ENCODE assay signal across 8 cellular contexts in genomic region chr1:220220699-220221040, GRCh38. TPM values are rescaled to one million over a fixed set of nuclear protein-coding genes. Genes with fewer than 3 reads are reported as not detected.
DNase-seq lines count a peak whose midpoint lies in the region; ATAC-seq and TF ChIP-seq lines count a peak whose summit lies in the region.
"Not testable (repeated sequence)": the region's sequence is repeated elsewhere in the genome, so short reads cannot be mapped to it uniquely, and the experiment has no call there.

No MANE protein-coding gene starts in this region.

- DNase-seq in GM12864 (ENCODE audit: low read depth): peak; percentile 16
- DNase-seq in Karpas-422; progenitor cell of endocrine pancreas (ENCODE audit: low spot score, unreplicated experiment): not testable (repeated sequence)

- H2AFZ ChIP-seq in Karpas-422 (ENCODE audit: low read length): not testable (repeated sequence)

- TF ChIP-seq CTCF in GM12864 (IDR thresholded peaks at IDR 0.05; ENCODE audit: low read depth, low read length, missing control alignments); progenitor cell of endocrine pancreas (IDR thresholded peaks at IDR 0.05; ENCODE audit: unreplicated experiment): not testable (repeated sequence)

- peaks cover 18% of the 10 kb centered on the region for H3K36me3 Mint-ChIP-seq in activated T-helper 17 cell treated with anti-CD3 and anti-CD28 coated beads, Interleukin-2, amount 50 U/mL, for 72 hours (ENCODE audit: low read depth)
- not testable (repeated sequence) for H3K36me3 Mint-ChIP-seq in progenitor cell of endocrine pancreas (ENCODE audit: insufficient read depth)

- peaks cover 38% of the 10 kb centered on the region for H3K4me1 Mint-ChIP-seq in activated T-helper 17 cell treated with anti-CD3 and anti-CD28 coated beads, Interleukin-2, amount 50 U/mL, for 72 hours
- not testable (repeated sequence) for H3K4me1 Mint-ChIP-seq in progenitor cell of endocrine pancreas (ENCODE audit: low read depth)

- peaks cover 79% of the 10 kb centered on the region for H3K4me1 ChIP-seq in Karpas-422 (ENCODE audit: low read length)

- not testable (repeated sequence) for H3K27me3 ChIP-seq in Karpas-422 (ENCODE audit: low read length)

- H3K27ac ChIP-seq in Karpas-422 (ENCODE audit: low read length): peak overlapping the region; percentile 85

- not testable (repeated sequence) for H3K27me3 Mint-ChIP-seq in activated T-helper 17 cell treated with anti-CD3 and anti-CD28 coated beads, Interleukin-2, amount 50 U/mL, for 72 hours; progenitor cell of endocrine pancreas

- ATAC-seq in GM19023 (IDR thresholded peaks at IDR 0.05; ENCODE audit: unreplicated experiment): peak; percentile 33
- peak; percentile 15 for ATAC-seq in GM21515 (IDR thresholded peaks at IDR 0.05; ENCODE audit: unreplicated experiment)
- peak; percentile 15 for ATAC-seq in HG02588 (IDR thresholded peaks at IDR 0.05; ENCODE audit: unreplicated experiment)
- peak; percentile 9 for ATAC-seq in HG03039 (IDR thresholded peaks at IDR 0.05; ENCODE audit: unreplicated experiment)
- ATAC-seq in activated T-helper 17 cell treated with anti-CD3 and anti-CD28 coated beads, Interleukin-2, amount 50 U/mL, for 72 hours (replicated peaks): peak; percentile 18

- not testable (repeated sequence) for H3K9me3 ChIP-seq in Karpas-422 (ENCODE audit: low read length)

- H3K27ac Mint-ChIP-seq in activated T-helper 17 cell treated with anti-CD3 and anti-CD28 coated beads, Interleukin-2, amount 50 U/mL, for 72 hours: peak overlapping the region; percentile 8
- H3K27ac Mint-ChIP-seq in progenitor cell of endocrine pancreas: peak overlapping the region; percentile 5

- not testable (repeated sequence) for H3K9me3 Mint-ChIP-seq in activated T-helper 17 cell treated with anti-CD3 and anti-CD28 coated beads, Interleukin-2, amount 50 U/mL, for 72 hours; progenitor cell of endocrine pancreas (ENCODE audit: low read depth)

- H3K9ac ChIP-seq in Karpas-422 (ENCODE audit: low read length): peak overlapping the region; percentile 63

- H3K4me2 ChIP-seq in Karpas-422 (ENCODE audit: low read depth, low read length, poor library complexity, severe bottlenecking): peak overlapping the region; percentile 71

- H3K36me3 ChIP-seq in Karpas-422 (ENCODE audit: insufficient read depth, low read length): not testable (repeated sequence)

- H3K4me3 ChIP-seq in GM12864 (ENCODE audit: low read depth, low read length) (peak overlapping the region; percentile 62), Karpas-422 (ENCODE audit: low read length) (peak overlapping the region; percentile 58)

- not testable (repeated sequence) for H3K9me2 ChIP-seq in Karpas-422 (replicated peaks; ENCODE audit: insufficient read depth, low read length)

- H3K79me2 ChIP-seq in Karpas-422 (ENCODE audit: low read length): peaks cover 100% of the 10 kb centered on the region

- not testable (repeated sequence) for H4K20me1 ChIP-seq in Karpas-422 (ENCODE audit: insufficient read depth, low read depth, low read length)

- H3K4me3 Mint-ChIP-seq in activated T-helper 17 cell treated with anti-CD3 and anti-CD28 coated beads, Interleukin-2, amount 50 U/mL, for 72 hours: peak overlapping the region; percentile 11
- not testable (repeated sequence) for H3K4me3 Mint-ChIP-seq in progenitor cell of endocrine pancreas (ENCODE audit: low read depth)

RNA-seq across cellular contexts. Expression of gene RAB3GAP2, which starts 51.6 kb away (rescaled TPM):
- 33.5 and 64.6 TPM in 2 replicates for total RNA-seq in Karpas-422 (2014; rRNA removed; shearing (Covaris generic); ENCODE audit: low replicate concordance)
- total RNA-seq in activated T-helper 17 cell treated with anti-CD3 and anti-CD28 coated beads, Interleukin-2, amount 50 U/mL, for 72 hours: 10 to 100 TPM; 50.1 to 50.5 TPM
- 47.5 and 47.9 TPM in 2 replicates for total RNA-seq in progenitor cell of endocrine pancreas
